23 cellular contexts compared by ENCODE assay signal in genomic region chr3:176395269-176395668, GRCh38.
DNase-seq lines count a peak whose midpoint lies in the region; ATAC-seq and TF ChIP-seq lines count a peak whose summit lies in the region.
"Had no signal": no experiment of that assay in that cellular context is flagged by ENCODE, and none has a peak within 500 bp of the region (broad histone marks: within the 10 kb centered on the region; RNA-seq: fewer than 3 reads in every experiment).

No MANE protein-coding gene starts in this region.

- no peak overlapping the region for H3K9ac ChIP-seq in IMR-90 (ENCODE audit: low read depth, low read length)
- H3K9ac ChIP-seq: BLaER1 had no signal

- TF ChIP-seq CTCF in IMR-90 (conservative IDR thresholded peaks at IDR 0.05; ENCODE audit: low read depth, low read length): no peak

- H3K4me3 ChIP-seq in IMR-90 (ENCODE audit: insufficient read depth, low read depth, low read length): no peak overlapping the region
- H3K4me3 ChIP-seq: BLaER1, GM12878 had no signal

- H3K79me1 ChIP-seq in IMR-90 (ENCODE audit: low read depth in 1 of 2, low read length in 2 of 2): no peaks in the 10 kb centered on the region

- POLR2A ChIA-PET in IMR-90 (lab: Charles Lee; ENCODE audit: unreplicated experiment): no interaction called here

- no peaks in the 10 kb centered on the region for H4K20me1 ChIP-seq in IMR-90 (ENCODE audit: insufficient read depth, low read length)
- H4K20me1 ChIP-seq: BLaER1 had no signal

- no peak overlapping the region for H2BK5ac ChIP-seq in IMR-90 (ENCODE audit: low read depth, low read length, poor library complexity, severe bottlenecking)

- in situ Hi-C loops in IMR-90 (cut with MboI; ENCODE audit: low sequenced_read_pairs): no loop called here

- H2BK20ac ChIP-seq in IMR-90 (ENCODE audit: low read depth, low read length): no peak overlapping the region

- H3K18ac ChIP-seq in IMR-90 (ENCODE audit: low read depth, low read length): no peak overlapping the region

- no peak overlapping the region for H4K5ac ChIP-seq in IMR-90 (ENCODE audit: low read depth, low read length)

- no peaks in the 10 kb centered on the region for H3K9me1 ChIP-seq in IMR-90 (ENCODE audit: insufficient read depth, low read length)

- peak; percentile 50 for DNase-seq in EH (ENCODE audit: low read depth)
- DNase-seq in IMR-90: peak; percentile 21
- DNase-seq in fibroblast of peridontal ligament (ENCODE audit: extremely low read depth): peak; percentile 21
- no peak for DNase-seq in stimulated activated CD4-positive, alpha-beta T cell treated with anti-CD3 and anti-CD28 coated beads, Interleukin-4, amount 100 ng/mL, for 24 hours
- no peak for DNase-seq in activated gamma-delta T cell treated with Interleukin-2 at 50 U/mL for 16 hours
- DNase-seq: 8988T; ACHN; AML-193; BE2C; C1 segment of cervical spinal cord; CD4-positive, alpha-beta memory T cell; CD4-positive, CD25-positive, alpha-beta regulatory T cell; CD8-positive, alpha-beta memory T cell; COR-L47; DMS 273 treated with DMSO at 0.1 percent for 48 hours; DMS153; DMS53; DMS79; DND-41; GF-D8 had no signal

- TF ChIP-seq POLR2A in IMR-90 (IDR thresholded peaks at IDR 0.05; ENCODE audit: low read depth, low read length): no peak

- no peaks in the 10 kb centered on the region for H3K27me3 ChIP-seq in IMR-90 (ENCODE audit: control insufficient read depth, insufficient read depth, low read length)
- H3K27me3 ChIP-seq: BE2C, BLaER1 had no signal

- WGBS in IMR-90 (ENCODE audit: extremely low coverage in 2 of 2, insufficient read length in 1 of 2), 2 experiments: no CpG with 5 or more reads among the region's 2 CpGs

- CTCF ChIA-PET in IMR-90 (lab: Yijun Ruan, JAX): interaction anchor here (0.6 kb wide), 1 partner anchor 1968 kb away, joined by 3 read pairs; no protein-coding TSS in a partner anchor

- intact Hi-C loops in IMR-90 (cut with micrococcal nuclease): no loop called here

- no peak overlapping the region for H2BK15ac ChIP-seq in IMR-90 (ENCODE audit: low read depth, low read length)

- H2AK5ac ChIP-seq in IMR-90 (ENCODE audit: low read depth, low read length): no peak overlapping the region

- no peak overlapping the region for H3K27ac ChIP-seq in IMR-90 (ENCODE audit: insufficient read depth, low read length)
- H3K27ac ChIP-seq: BLaER1 had no signal

- no peaks in the 10 kb centered on the region for H3K36me3 ChIP-seq in IMR-90 (ENCODE audit: control insufficient read depth, insufficient read depth, low read length)
- H3K36me3 ChIP-seq: BE2C, BLaER1 had no signal

- ATAC-seq in IMR-90 (ENCODE audit: low read depth) (peak; percentile 97), GM21390 (IDR thresholded peaks at IDR 0.05; ENCODE audit: unreplicated experiment) (no peak)
- ATAC-seq: GM12878 had no signal

- H2AK9ac ChIP-seq in IMR-90 (replicated peaks; ENCODE audit: low read depth, low read length, poor library complexity): no peak overlapping the region

- H3K9me3 ChIP-seq in IMR-90 (ENCODE audit: control insufficient read depth, insufficient read depth, low read length): 0 out of 2 replicates have a peak, but pooled peaks cover 6% of the 10 kb centered on the region
- H3K9me3 ChIP-seq: BE2C had no signal

- no peak overlapping the region for H4K8ac ChIP-seq in IMR-90 (ENCODE audit: low read depth in 2 of 2, low read length in 2 of 2)

- no peak overlapping the region for H4K91ac ChIP-seq in IMR-90 (ENCODE audit: insufficient read depth, low read depth, low read length)

- H3K4me1 ChIP-seq in IMR-90 (ENCODE audit: control insufficient read depth, insufficient read depth, low read length): peaks cover 2% of the 10 kb centered on the region; the same call in 1 of the 2 replicates
- H3K4me1 ChIP-seq: BE2C, BLaER1 had no signal

- no TSS peak for BruUV-seq in IMR-90 (replicated peaks; lab: Mats Ljungman, UMichigan)

- no peak overlapping the region for H3K56ac ChIP-seq in IMR-90 (ENCODE audit: extremely low read depth, insufficient read depth, low read length)

- TF ChIP-seq RAD21 in IMR-90 (IDR thresholded peaks at IDR 0.05; ENCODE audit: low read length): no peak

- no peak overlapping the region for H3K14ac ChIP-seq in IMR-90 (replicated peaks; ENCODE audit: low read depth, low read length)

- no peak overlapping the region for H3K23ac ChIP-seq in IMR-90 (ENCODE audit: low read depth, low read length)

- no peak overlapping the region for H3K4ac ChIP-seq in IMR-90 (ENCODE audit: low read depth, low read length)

- no peak overlapping the region for H2BK120ac ChIP-seq in IMR-90 (ENCODE audit: low read depth, low read length)

- no peak overlapping the region for H2AFZ ChIP-seq in IMR-90 (replicated peaks; ENCODE audit: low read length, poor library complexity)

- no peak overlapping the region for H3K4me2 ChIP-seq in IMR-90 (ENCODE audit: low read depth, low read length)
- H3K4me2 ChIP-seq: BLaER1 had no signal

- dilution Hi-C loops in IMR-90 (cut with HindIII; ENCODE audit: low sequenced_read_pairs, unreplicated experiment): no loop called here

TF ChIP-seq in IMR-90, 13 proteins besides CTCF, POLR2A, EP300 and RAD21:
- no peak for TF ChIP-seq MXI1 (IDR thresholded peaks at IDR 0.05; ENCODE audit: borderline replicate concordance, low read depth, low read length)
- no peak for TF ChIP-seq RCOR1 (IDR thresholded peaks at IDR 0.05; ENCODE audit: insufficient replicate concordance, low read length)
- no peak for TF ChIP-seq CEBPB (IDR thresholded peaks at IDR 0.05; ENCODE audit: low read depth, low read length)
- no peak for TF ChIP-seq BHLHE40 (IDR thresholded peaks at IDR 0.05; ENCODE audit: low read depth, low read length)
- TF ChIP-seq USF2 (IDR thresholded peaks at IDR 0.05; ENCODE audit: low read depth, low read length): no peak
- no peak for TF ChIP-seq RFX5 (IDR thresholded peaks at IDR 0.05; ENCODE audit: low read depth, low read length)
- no peak for TF ChIP-seq NFE2L2 (IDR thresholded peaks at IDR 0.05; ENCODE audit: low read depth, low read length)
- no peak for TF ChIP-seq MAZ (IDR thresholded peaks at IDR 0.05; ENCODE audit: borderline replicate concordance, low read depth, low read length)
- no peak for TF ChIP-seq MAFK (IDR thresholded peaks at IDR 0.05; ENCODE audit: low read depth, low read length)
- no peak for TF ChIP-seq FOS (IDR thresholded peaks at IDR 0.05; ENCODE audit: low read depth, low read length)
- TF ChIP-seq SMC3 (IDR thresholded peaks at IDR 0.05; ENCODE audit: low read depth, low read length): no peak
- TF ChIP-seq CHD1 (IDR thresholded peaks at IDR 0.05; ENCODE audit: low read depth, low read length): no peak
- no peak for TF ChIP-seq ELK1 (IDR thresholded peaks at IDR 0.05; ENCODE audit: borderline replicate concordance, low read depth, low read length)

Comparison
In these comparisons a context has a peak if more than half of its experiments do, and no peak if none do; other contexts are left out.
1. DNase-seq: peak in EH (single experiment), IMR-90 (single experiment) and fibroblast of peridontal ligament (single experiment); none in stimulated activated CD4-positive, alpha-beta T cell treated with anti-CD3 and anti-CD28 coated beads, Interleukin-4, amount 100 ng/mL, for 24 hours (single experiment) and activated gamma-delta T cell treated with Interleukin-2 at 50 U/mL for 16 hours (single experiment).